8 cellular contexts compared by ENCODE assay signal in genomic region chr19:42252365-42253244, GRCh38. TPM values are rescaled to one million over a fixed set of nuclear protein-coding genes. Genes with fewer than 3 reads are reported as not detected.
DNase-seq lines count a peak whose midpoint lies in the region; ATAC-seq and TF ChIP-seq lines count a peak whose summit lies in the region.

No MANE protein-coding gene starts in this region.

- no peak for ATAC-seq in CD4-positive, alpha-beta T cell (ENCODE audit: poor library complexity)
- peak; percentile 7 for ATAC-seq in body of pancreas
- no peak for ATAC-seq in HG03045 (IDR thresholded peaks at IDR 0.05; ENCODE audit: unreplicated experiment)
- no peak for ATAC-seq in HG03442 (IDR thresholded peaks at IDR 0.05; ENCODE audit: unreplicated experiment)

- H3K9me3 ChIP-seq in CD4-positive, alpha-beta T cell (ENCODE audit: control insufficient read depth, low read length) = no peaks in the 10 kb centered on the region
- H3K9me3 ChIP-seq in Loucy (ENCODE audit: insufficient read depth, low read depth, low read length) (no peaks in the 10 kb centered on the region), body of pancreas (no peaks in the 10 kb centered on the region), iPS-18c (ENCODE audit: control insufficient read depth, insufficient read depth, low read length) (no peaks in the 10 kb centered on the region), skeletal muscle satellite cell (replicated peaks; ENCODE audit: low read length) (no peaks in the 10 kb centered on the region)

- H3K4me3 Mint-ChIP-seq in CD4-positive, alpha-beta T cell = peak overlapping the region; percentile 99

- peak in 2 of 3 donors; percentile 35 to 42 for TF ChIP-seq POLR2A in body of pancreas (IDR thresholded peaks at IDR 0.05)

- H3K27ac ChIP-seq in CD4-positive, alpha-beta T cell (ENCODE audit: low read depth, low read length) = peak overlapping the region; percentile 57
- H3K27ac ChIP-seq in body of pancreas = peak overlapping the region; percentile 94 to 99 (median 98)

- intact Hi-C loops in CD4-positive, alpha-beta T cell (cut with DNase I, micrococcal nuclease) = no loop called here
- intact Hi-C loops in body of pancreas (cut with DNase I) = no loop called here

- H3F3A ChIP-seq in Loucy (ENCODE audit: low read depth) = no peaks in the 10 kb centered on the region

- no peaks in the 10 kb centered on the region for H3K27me3 ChIP-seq in CD4-positive, alpha-beta T cell (ENCODE audit: control insufficient read depth, insufficient read depth, low read length)
- H3K27me3 ChIP-seq in Loucy (ENCODE audit: insufficient read depth, low read length, poor library complexity, severe bottlenecking) (no peaks in the 10 kb centered on the region), body of pancreas (no peaks in the 10 kb centered on the region), skeletal muscle satellite cell (ENCODE audit: control insufficient read depth, insufficient read depth, low read length) (no peaks in the 10 kb centered on the region)

- H3K4me1 ChIP-seq in Loucy (ENCODE audit: insufficient read depth, low read length, poor library complexity, severe bottlenecking) (peaks cover 17% of the 10 kb centered on the region), body of pancreas (peaks cover 36% of the 10 kb centered on the region), skeletal muscle satellite cell (ENCODE audit: control insufficient read depth, insufficient read depth, low read length) (peaks cover 46% of the 10 kb centered on the region)

- H3K4me3 ChIP-seq in Loucy (ENCODE audit: low read length, poor library complexity, severe bottlenecking) = peak overlapping the region; percentile 89
- peak overlapping the region; percentile 61 to 92 for H3K4me3 ChIP-seq in body of pancreas
- H3K4me3 ChIP-seq in iPS-18c (ENCODE audit: insufficient read depth, low read depth, low read length) = peak overlapping the region; percentile 85
- H3K4me3 ChIP-seq in skeletal muscle satellite cell (ENCODE audit: low read length) = peak overlapping the region; percentile 95

- H3K79me2 ChIP-seq in Loucy (ENCODE audit: insufficient read depth, low read length) = peaks cover 38% of the 10 kb centered on the region

- CTCF ChIA-PET in CD4-positive, alpha-beta T cell (lab: Charles Lee) = interaction anchor here (1.1 to 2.0 kb wide), 2 partner anchors 8 to 27 kb away, joined by 3 to 7 read pairs; no protein-coding TSS in a partner anchor

- peaks cover 33% of the 10 kb centered on the region for H3K4me1 Mint-ChIP-seq in CD4-positive, alpha-beta T cell (ENCODE audit: low read depth)

- 4 to 8% methylated on average over 26 to 27 of the region's 27 CpGs for WGBS in body of pancreas, 2 donors

- H3K27ac Mint-ChIP-seq in CD4-positive, alpha-beta T cell = peak overlapping the region; percentile 93

- DNase-seq in CD4-positive, alpha-beta T cell = no peak
- DNase-seq in body of pancreas = peak; percentile 56 to 65 (median 60)
- DNase-seq in SW480 (ENCODE audit: low spot score) = no peak

- H2AFZ ChIP-seq in Loucy (ENCODE audit: low read length) = no peak overlapping the region

- no peaks in the 10 kb centered on the region for H3K9me2 ChIP-seq in Loucy (replicated peaks; ENCODE audit: low read depth, low read length)

- TF ChIP-seq CTCF in CD4-positive, alpha-beta T cell (IDR thresholded peaks at IDR 0.05) = no peak
- TF ChIP-seq CTCF in Loucy (conservative IDR thresholded peaks at IDR 0.05; ENCODE audit: low read length) (no peak), body of pancreas (IDR thresholded peaks at IDR 0.05) (no peak)

- H4K20me1 ChIP-seq in Loucy (ENCODE audit: insufficient read depth, low read length, poor library complexity, severe bottlenecking) = no peaks in the 10 kb centered on the region

- H3K9me3 Mint-ChIP-seq in CD4-positive, alpha-beta T cell = no peaks in the 10 kb centered on the region

- H3K36me3 Mint-ChIP-seq in CD4-positive, alpha-beta T cell (ENCODE audit: low read depth) = peaks cover 16% of the 10 kb centered on the region

- H3K4me2 ChIP-seq in Loucy (ENCODE audit: low read depth, low read length, poor library complexity, severe bottlenecking) = peak overlapping the region; percentile 76
- peak overlapping the region; percentile 95 for H3K4me2 ChIP-seq in skeletal muscle satellite cell (ENCODE audit: low read length)

- H3K36me3 ChIP-seq in Loucy (ENCODE audit: insufficient read depth, low read length) (no peaks in the 10 kb centered on the region), body of pancreas (replicated peaks in 1 of 2; ENCODE audit: insufficient read depth in 1 of 2, low read depth in 2 of 2) (peaks cover 0 to 9% of the 10 kb centered on the region in 2 donors), skeletal muscle satellite cell (ENCODE audit: insufficient read depth, low read length) (peaks cover 14% of the 10 kb centered on the region)

- peak overlapping the region; percentile 84 for H3K9ac ChIP-seq in Loucy (ENCODE audit: low read depth, low read length, poor library complexity, severe bottlenecking)
- peak overlapping the region; percentile 82 for H3K9ac ChIP-seq in skeletal muscle satellite cell (ENCODE audit: low read depth, low read length)

- POLR2A ChIA-PET in CD4-positive, alpha-beta T cell (lab: Charles Lee) = interaction anchor here (0.6 to 1.1 kb wide), 4 partner anchors 8 to 177 kb away, joined by 3 to 5 read pairs (median 4); partner anchors contain the start of gene ZNF574

- H3K27me3 Mint-ChIP-seq in CD4-positive, alpha-beta T cell = no peaks in the 10 kb centered on the region

RNA-seq across cellular contexts. Expression of gene ERF, which starts 2.3 kb away (rescaled TPM):
- 100 to 1,000 TPM; 105 to 113 TPM for total RNA-seq in CD4-positive, alpha-beta T cell
- total RNA-seq in body of pancreas = 10 to 100 TPM; 10.6 to 31.6 TPM
- 26.6 and 46.1 TPM in 2 replicates for total RNA-seq in skeletal muscle satellite cell (2012; rRNA removed)

RNA-seq across cellular contexts. Expression of gene GSK3A, which starts 10.2 kb away (rescaled TPM):
- total RNA-seq in CD4-positive, alpha-beta T cell = 10 to 100 TPM; 13.6 to 13.9 TPM
- 10 to 100 TPM; 12.5 to 14.5 TPM for total RNA-seq in body of pancreas
- 21.4 and 22.3 TPM in 2 replicates for total RNA-seq in skeletal muscle satellite cell (2012; rRNA removed)

RNA-seq across cellular contexts. Expression of gene CIC, which starts 16.4 kb away (rescaled TPM):
- 100 to 1,000 TPM; 114 to 119 TPM for total RNA-seq in CD4-positive, alpha-beta T cell
- total RNA-seq in body of pancreas = 10 to 100 TPM; 40.5 to 61.0 TPM
- total RNA-seq in skeletal muscle satellite cell (2012; rRNA removed) = 18.8 and 21.8 TPM in 2 replicates

RNA-seq across cellular contexts. Expression of gene ZNF526, which starts 32.5 kb away (rescaled TPM):
- 1 to 10 TPM; 5.0 to 6.2 TPM for total RNA-seq in CD4-positive, alpha-beta T cell
- 1 to 10 TPM; 4.9 to 6.0 TPM for total RNA-seq in body of pancreas
- 13.7 and 17.3 TPM in 2 replicates for total RNA-seq in skeletal muscle satellite cell (2012; rRNA removed)

RNA-seq across cellular contexts. Expression of gene DEDD2, which starts 35.1 kb away (rescaled TPM):
- 100 to 1,000 TPM in 1 of 2 experiments, 10 to 100 TPM in 1; 96.5 to 103 TPM for total RNA-seq in CD4-positive, alpha-beta T cell
- 10 to 100 TPM; 34.8 to 44.2 TPM for total RNA-seq in body of pancreas
- 20.3 and 22.7 TPM in 2 replicates for total RNA-seq in skeletal muscle satellite cell (2012; rRNA removed)

Comparison
In these comparisons a context has a peak if more than half of its experiments do, and no peak if none do; other contexts are left out.
1. DNase-seq: peak in body of pancreas (4 of 4); none in CD4-positive, alpha-beta T cell (0 of 10) and SW480 (single experiment).
2. Peak in every context shown above with its lines, with median percentiles within 50 percentile points of each other: H3K4me3 ChIP-seq.